13 cellular contexts compared by ENCODE assay signal in genomic region chr17:2436516-2436915, GRCh38. TPM values are rescaled to one million over a fixed set of nuclear protein-coding genes. Genes with fewer than 3 reads are reported as not detected.
DNase-seq lines count a peak whose midpoint lies in the region; ATAC-seq and TF ChIP-seq lines count a peak whose summit lies in the region.
"Had no signal": no experiment of that assay in that cellular context is flagged by ENCODE, and none has a peak within 500 bp of the region (broad histone marks: within the 10 kb centered on the region; RNA-seq: fewer than 3 reads in every experiment).

No MANE protein-coding gene starts in this region.

- H3K4me1 ChIP-seq in psoas muscle: no peaks in the 10 kb centered on the region

- WGBS in psoas muscle, 3 donors: 67 to 76% (median 69%) methylated on average over 4 of the region's 4 CpGs

- in situ Hi-C loops in ACHN (cut with HindIII; ENCODE audit: low pct_ligation_motif_present, low pct_unique_long_range_greater_than_20kb, low sequenced_read_pairs): no loop called here

- peaks cover 11 to 78% of the 10 kb centered on the region in 2 donors for H3K36me3 ChIP-seq in psoas muscle (ENCODE audit: insufficient read depth in 1 of 2, low read depth in 1 of 2)

- H3K4me3 Mint-ChIP-seq in activated naive CD4-positive, alpha-beta T cell treated with anti-CD3 and anti-CD28 coated beads, Interleukin-2, amount 50 U/mL, for 24 hours: no peak overlapping the region
- H3K4me3 Mint-ChIP-seq: activated naive CD8-positive, alpha-beta T cell treated with anti-CD3 and anti-CD28 coated beads, Interleukin-2, amount 10 ng/mL, durations not matched to agents 7 days and 5 days had no signal

- TF ChIP-seq CTCF in psoas muscle (IDR thresholded peaks at IDR 0.05): no peak

- no peaks in the 10 kb centered on the region for H3K4me1 Mint-ChIP-seq in activated naive CD4-positive, alpha-beta T cell treated with anti-CD3 and anti-CD28 coated beads, Interleukin-2, amount 50 U/mL, for 24 hours
- H3K4me1 Mint-ChIP-seq: activated naive CD8-positive, alpha-beta T cell treated with anti-CD3 and anti-CD28 coated beads, Interleukin-2, amount 10 ng/mL, durations not matched to agents 7 days and 5 days had no signal

- no peaks in the 10 kb centered on the region for H3K27me3 ChIP-seq in psoas muscle (ENCODE audit: insufficient read depth in 3 of 3, low read length in 2 of 3)
- H3K27me3 ChIP-seq: transverse colon had no signal

- no peak overlapping the region for H3K4me3 ChIP-seq in psoas muscle
- H3K4me3 ChIP-seq: transverse colon had no signal

- peak overlapping the region; percentile 41 for H3K27ac Mint-ChIP-seq in activated naive CD4-positive, alpha-beta T cell treated with anti-CD3 and anti-CD28 coated beads, Interleukin-2, amount 50 U/mL, for 24 hours
- H3K27ac Mint-ChIP-seq: activated naive CD8-positive, alpha-beta T cell treated with anti-CD3 and anti-CD28 coated beads, Interleukin-2, amount 10 ng/mL, durations not matched to agents 7 days and 5 days had no signal

- H3K27me3 Mint-ChIP-seq in activated naive CD4-positive, alpha-beta T cell treated with anti-CD3 and anti-CD28 coated beads, Interleukin-2, amount 50 U/mL, for 24 hours: no peaks in the 10 kb centered on the region
- H3K27me3 Mint-ChIP-seq: activated naive CD8-positive, alpha-beta T cell treated with anti-CD3 and anti-CD28 coated beads, Interleukin-2, amount 10 ng/mL, durations not matched to agents 7 days and 5 days; IgD-negative memory B cell had no signal

- peaks cover 16% of the 10 kb centered on the region for H3K36me3 Mint-ChIP-seq in activated naive CD4-positive, alpha-beta T cell treated with anti-CD3 and anti-CD28 coated beads, Interleukin-2, amount 50 U/mL, for 24 hours

- H3K27ac ChIP-seq in cingulate gyrus (ENCODE audit: low read depth, low read length) (peak overlapping the region; percentile 79), temporal lobe (ENCODE audit: low read depth, low read length) (peak overlapping the region; percentile 89), psoas muscle (no peak overlapping the region)
- H3K27ac ChIP-seq: transverse colon had no signal

- DNase-seq in activated naive CD4-positive, alpha-beta T cell treated with Interleukin-2 at 50 U/mL for 16 hours: no peak
- DNase-seq in NCI-H2196 (lab: John Stamatoyannopoulos, UW; ENCODE audit: unreplicated experiment) (peak; percentile 60), ACHN (no peak), psoas muscle (no peak)
- DNase-seq in activated CD4-positive, CD25-positive, alpha-beta regulatory T cell (lab: John Stamatoyannopoulos, UW): no peak
- DNase-seq: activated CD8-positive, alpha-beta memory T cell treated with anti-CD3 and anti-CD28 coated beads for 24 hours; activated naive CD8-positive, alpha-beta T cell treated with anti-CD3 and anti-CD28 coated beads, Interleukin-2, amount 10 ng/mL, durations not matched to agents 7 days and 5 days; mesendoderm; transverse colon had no signal

- no peak for ATAC-seq in psoas muscle

- H3K9me3 Mint-ChIP-seq in activated naive CD4-positive, alpha-beta T cell treated with anti-CD3 and anti-CD28 coated beads, Interleukin-2, amount 50 U/mL, for 24 hours: no peaks in the 10 kb centered on the region
- H3K9me3 Mint-ChIP-seq: activated naive CD8-positive, alpha-beta T cell treated with anti-CD3 and anti-CD28 coated beads, Interleukin-2, amount 10 ng/mL, durations not matched to agents 7 days and 5 days; IgD-negative memory B cell had no signal

- no peaks in the 10 kb centered on the region for H3K9me3 ChIP-seq in psoas muscle
- H3K9me3 ChIP-seq: transverse colon had no signal

- intact Hi-C loops in psoas muscle (cut with DNase I): no loop called here

RNA-seq across cellular contexts. Expression of gene MNT, which starts 35.7 kb away (rescaled TPM):
- 10.6 TPM for total RNA-seq in temporal lobe
- total RNA-seq in psoas muscle: 10 to 100 TPM in 1 of 4 donors, 1 to 10 TPM in 3; 6.6 to 11.7 (median 8.0) TPM
- 1 to 10 TPM; 2.5 to 9.2 (median 4.3) TPM for polyA plus RNA-seq in psoas muscle
